In the genomic region with DNA sequence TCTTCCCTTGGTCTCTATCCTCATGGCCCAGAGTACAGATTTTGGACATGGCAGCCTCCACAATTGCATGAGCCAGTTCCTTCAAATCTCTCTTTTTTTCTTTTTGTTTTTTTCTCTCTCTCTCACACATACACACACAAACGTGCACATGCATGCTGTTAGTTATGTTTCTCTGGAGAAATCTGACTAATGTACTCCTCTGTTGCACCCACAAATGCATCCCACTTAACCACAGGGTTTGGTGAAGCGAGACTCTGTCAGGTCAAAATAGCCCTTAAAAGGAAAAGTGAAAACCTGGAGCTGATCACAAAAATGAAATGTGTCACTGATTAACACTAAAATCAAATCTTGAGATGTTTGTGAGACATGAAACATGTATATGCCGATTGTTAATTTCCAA, we compare ENCODE assay signal across 17 cellular contexts.
DNase-seq lines count a peak whose midpoint lies in the region; ATAC-seq lines count a peak whose summit lies in the region.
"Had no signal": no experiment of that assay in that cellular context is flagged by ENCODE, and none has a peak within 500 bp of the region (broad histone marks: within the 10 kb centered on the region; RNA-seq: fewer than 3 reads in every experiment).

No MANE protein-coding gene starts in this region.

- intact Hi-C loops in Right ventricle myocardium superior (cut with DNase I), result no loop called here

- no peak for DNase-seq in foreskin melanocyte
- DNase-seq in Right ventricle myocardium superior, result no peak
- DNase-seq in stimulated activated CD4-positive, alpha-beta T cell treated with anti-CD3 and anti-CD28 coated beads, Interleukin-15, amount 100 ng/mL, for 24 hours, result no peak
- DNase-seq: CD8-positive, alpha-beta T cell; GM23248; KG1; NCI-H1436; NCI-H2029 treated with DMSO at 0.1 percent for 48 hours; NCI-H2171 treated with DMSO at 0.1 percent for 48 hours; NCI-H446 treated with DMSO at 0.1 percent for 48 hours; NCI-H748 treated with DMSO at 0.1 percent for 48 hours; OCI-M1; SIG-M5 had no signal

- ATAC-seq in GM18907 (IDR thresholded peaks at IDR 0.05; ENCODE audit: unreplicated experiment) (peak; percentile 95), HG02981 (IDR thresholded peaks at IDR 0.05; ENCODE audit: unreplicated experiment) (peak; percentile 60), HG03571 (IDR thresholded peaks at IDR 0.05; ENCODE audit: unreplicated experiment) (peak; percentile 52), Right ventricle myocardium superior (ENCODE audit: poor library complexity) (no peak), GM19397 (IDR thresholded peaks at IDR 0.05; ENCODE audit: unreplicated experiment) (no peak)
- ATAC-seq: CD8-positive, alpha-beta T cell had no signal

Comparison
In these comparisons a context has a peak if more than half of its experiments do, and no peak if none do; other contexts are left out.
1. ATAC-seq: peak in GM18907 (single experiment), HG02981 (single experiment) and HG03571 (single experiment); none in Right ventricle myocardium superior (single experiment) and GM19397 (single experiment).